8 cellular contexts compared by ENCODE assay signal in the genomic region with DNA sequence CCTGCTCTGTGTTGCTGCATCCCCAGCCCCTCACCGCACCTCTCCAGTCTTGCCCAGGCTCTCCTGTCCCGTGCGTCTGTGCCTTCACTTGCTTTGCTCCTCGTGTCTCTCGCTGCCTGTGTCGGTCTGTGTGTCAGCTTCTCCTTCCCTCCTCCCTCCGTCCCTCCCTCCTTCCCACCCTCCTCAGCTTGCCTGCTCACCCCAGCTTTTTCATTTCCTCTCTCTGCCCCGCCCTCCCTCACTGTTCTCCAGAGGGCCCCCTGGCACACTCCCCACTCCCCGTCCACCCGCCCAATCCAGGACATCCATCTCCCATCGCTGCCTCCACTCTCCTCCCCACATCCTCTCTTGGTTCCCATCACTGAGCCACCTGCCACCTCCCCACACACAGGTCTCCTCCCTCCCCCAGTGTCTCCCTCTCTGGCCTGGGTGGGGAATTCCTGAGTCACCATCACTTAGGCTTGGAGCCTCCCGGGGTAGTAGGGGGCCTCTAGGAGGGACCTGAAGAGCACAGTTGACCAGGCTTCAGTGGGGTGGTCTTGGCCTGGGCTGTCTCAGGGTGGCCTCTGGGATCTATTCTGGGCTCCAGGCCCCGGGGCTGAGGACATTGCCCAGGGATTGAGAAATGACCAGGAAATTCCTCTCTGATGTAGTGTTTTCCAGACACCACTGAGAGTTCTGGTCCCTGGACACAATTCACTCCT. TPM values are rescaled to one million over a fixed set of nuclear protein-coding genes. Genes with fewer than 3 reads are reported as not detected.
DNase-seq lines count a peak whose midpoint lies in the region; ATAC-seq, FAIRE-seq and TF ChIP-seq lines count a peak whose summit lies in the region.

A gene with protein sequence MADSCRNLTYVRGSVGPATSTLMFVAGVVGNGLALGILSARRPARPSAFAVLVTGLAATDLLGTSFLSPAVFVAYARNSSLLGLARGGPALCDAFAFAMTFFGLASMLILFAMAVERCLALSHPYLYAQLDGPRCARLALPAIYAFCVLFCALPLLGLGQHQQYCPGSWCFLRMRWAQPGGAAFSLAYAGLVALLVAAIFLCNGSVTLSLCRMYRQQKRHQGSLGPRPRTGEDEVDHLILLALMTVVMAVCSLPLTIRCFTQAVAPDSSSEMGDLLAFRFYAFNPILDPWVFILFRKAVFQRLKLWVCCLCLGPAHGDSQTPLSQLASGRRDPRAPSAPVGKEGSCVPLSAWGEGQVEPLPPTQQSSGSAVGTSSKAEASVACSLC (minus strand): TSS at position 132 of the 704 bp plus-strand sequence. CDS start 864 bp downstream, outside the sequence.

- H3K4me3 ChIP-seq in AG10803 (ENCODE audit: low read length) (peak within 1 kb of the TSS; percentile 71), H7 (ENCODE audit: insufficient read depth, low read depth, low read length) (no peak within 1 kb of the TSS), thymus (ENCODE audit: low read length) (no peak within 1 kb of the TSS)

- intact Hi-C loops in left colon (cut with DNase I, micrococcal nuclease): no loop called here

- H3K36me3 ChIP-seq in H7 (replicated peaks; ENCODE audit: control insufficient read depth, insufficient read depth, low read length) (no peaks in the 10 kb centered on the region), thymus (ENCODE audit: control insufficient read depth, insufficient read depth) (no peaks in the 10 kb centered on the region)

- H3K27ac ChIP-seq in thymus (ENCODE audit: low read depth): peak within 1 kb of the TSS; percentile 13

- ATAC-seq in left colon (peak; percentile 21), GM19467 (IDR thresholded peaks at IDR 0.05; ENCODE audit: unreplicated experiment) (no peak)

- 19% methylated on average over 13 of the region's 13 CpGs for WGBS in thymus

- TF ChIP-seq CTCF in AG10803 (conservative IDR thresholded peaks at IDR 0.05; ENCODE audit: low read length): no peak

- no peaks in the 10 kb centered on the region for H3K9me3 ChIP-seq in thymus (ENCODE audit: control insufficient read depth)

- FAIRE-seq in frontal cortex (lab: Jason Lieb, UNC): no peak

- peaks cover 11% of the 10 kb centered on the region for H3K4me1 ChIP-seq in thymus (ENCODE audit: control insufficient read depth, insufficient read depth, low read length)

- H3K27me3 ChIP-seq in H7 (ENCODE audit: control insufficient read depth, insufficient read depth, low read length) (no peaks in the 10 kb centered on the region), thymus (ENCODE audit: control insufficient read depth, insufficient read depth) (no peaks in the 10 kb centered on the region)

- DNase-seq in AG10803 (ENCODE audit: low read depth) (peak; percentile 88), H7 (peak; percentile 79), left colon (peak; percentile 44 to 62), frontal cortex (ENCODE audit: low spot score in 2 of 2) (no peak), amniotic stem cell (lab: John Stamatoyannopoulos, UW) (no peak)
- peak; percentile 52 to 65 for DNase-seq in activated T-cell treated with anti-CD3 and anti-CD28 coated beads, Interleukin-2, amount 50 U/mL, for 48 hours

RNA-seq across cellular contexts. Expression of the gene that starts here (rescaled TPM):
- total RNA-seq in H7 (2014; rRNA removed; shearing (Covaris generic)): 0.14 and 0.18 TPM in 2 replicates
- total RNA-seq in left colon: 1 to 10 TPM in 1 of 2 donors, under 1 TPM in 1; 0.58 to 1.6 TPM
- polyA plus RNA-seq in thymus: 7.8 TPM
- total RNA-seq in frontal cortex: not detected

Comparison
In these comparisons a context has a peak if more than half of its experiments do, and no peak if none do; other contexts are left out.
1. Peak in DNase-seq in H7; RNA of the gene not detected or under 1 TPM.
2. DNase-seq: peak in AG10803 (single experiment), activated T-cell treated with anti-CD3 and anti-CD28 coated beads, Interleukin-2, amount 50 U/mL, for 48 hours (2 of 2) and left colon (2 of 2); none in frontal cortex (0 of 2) and amniotic stem cell (single experiment).